24 cellular contexts compared by ENCODE assay signal in genomic region chr16:5906351-5906750, GRCh38.
"Had no signal": no experiment of that assay in that cellular context is flagged by ENCODE, and none has a peak within 500 bp of the region (broad histone marks: within the 10 kb centered on the region; RNA-seq: fewer than 3 reads in every experiment).

No MANE protein-coding gene starts in this region.

- ATAC-seq: mucosa of descending colon; naive thymus-derived CD4-positive, alpha-beta T cell; natural killer cell treated with Interleukin-12 subunit alpha and Interleukin-12 subunit beta and Interleukin-15 and Interleukin-18, amount 100 ng/mL, for 72 hours; pancreas; right cardiac atrium; stimulated activated effector memory CD8-positive, alpha-beta T cell treated with anti-CD3 and anti-CD28 coated beads, Interleukin-12 subunit alpha, Interleukin-12 subunit beta, amount 100 ng/mL, for 72 hours; upper lobe of right lung had no signal

- H3K27me3 Mint-ChIP-seq: memory B cell; naive thymus-derived CD4-positive, alpha-beta T cell; natural killer cell treated with Interleukin-12 subunit alpha and Interleukin-12 subunit beta and Interleukin-15 and Interleukin-18, amount 100 ng/mL, for 72 hours; stimulated activated naive CD8-positive, alpha-beta T cell treated with anti-CD3 and anti-CD28 coated beads, Interleukin-15, Interleukin-2, amounts not matched to agents 100 ng/mL and 50 ng/mL, for 24 hours had no signal

- H3K9me3 ChIP-seq: mucosa of descending colon, pancreas, prostate gland, thoracic aorta, tibial artery, upper lobe of right lung had no signal

- DNase-seq: hippocampal formation; left ventricle myocardium inferior; midbrain; mucosa of descending colon; naive thymus-derived CD4-positive, alpha-beta T cell; pancreas; retina; right cardiac atrium; sigmoid colon; small intestine; spleen; stimulated activated CD4-positive, alpha-beta T cell treated with anti-CD3 and anti-CD28 coated beads, Interleukin-4, amount 100 ng/mL, for 24 hours; stimulated activated naive CD4-positive, alpha-beta T cell; tibial artery; trophoblast cell; upper lobe of right lung had no signal

- H3K4me3 Mint-ChIP-seq: memory B cell; naive thymus-derived CD4-positive, alpha-beta T cell; natural killer cell treated with Interleukin-12 subunit alpha and Interleukin-12 subunit beta and Interleukin-15 and Interleukin-18, amount 100 ng/mL, for 72 hours; stimulated activated effector memory CD8-positive, alpha-beta T cell treated with anti-CD3 and anti-CD28 coated beads, Interleukin-12 subunit alpha, Interleukin-12 subunit beta, amount 100 ng/mL, for 72 hours; stimulated activated naive CD8-positive, alpha-beta T cell treated with anti-CD3 and anti-CD28 coated beads, Interleukin-15, Interleukin-2, amounts not matched to agents 100 ng/mL and 50 ng/mL, for 24 hours had no signal

- FAIRE-seq: pancreas, small intestine had no signal

- H3K9me3 Mint-ChIP-seq: natural killer cell treated with Interleukin-12 subunit alpha and Interleukin-12 subunit beta and Interleukin-15 and Interleukin-18, amount 100 ng/mL, for 72 hours had no signal

- H3K27me3 ChIP-seq: pancreas, sigmoid colon, spleen, suprapubic skin, tibial artery, upper lobe of right lung had no signal

- H3K4me1 Mint-ChIP-seq: memory B cell; naive thymus-derived CD4-positive, alpha-beta T cell; stimulated activated effector memory CD8-positive, alpha-beta T cell treated with anti-CD3 and anti-CD28 coated beads, Interleukin-12 subunit alpha, Interleukin-12 subunit beta, amount 100 ng/mL, for 72 hours had no signal

- H3K4me1 ChIP-seq: left ventricle myocardium inferior, pancreas, prostate gland, sigmoid colon, spleen, suprapubic skin, tibial artery, upper lobe of right lung had no signal

- H3K36me3 ChIP-seq: left ventricle myocardium inferior, pancreas, prostate gland, sigmoid colon, spleen, suprapubic skin, thoracic aorta, tibial artery, upper lobe of right lung had no signal

- H3K4me3 ChIP-seq: left ventricle myocardium inferior, lung, mucosa of descending colon, pancreas, prostate gland, sigmoid colon, spleen, suprapubic skin, thoracic aorta, tibial artery, upper lobe of right lung had no signal

- H3K27ac Mint-ChIP-seq: memory B cell; naive thymus-derived CD4-positive, alpha-beta T cell; natural killer cell treated with Interleukin-12 subunit alpha and Interleukin-12 subunit beta and Interleukin-15 and Interleukin-18, amount 100 ng/mL, for 72 hours; stimulated activated effector memory CD8-positive, alpha-beta T cell treated with anti-CD3 and anti-CD28 coated beads, Interleukin-12 subunit alpha, Interleukin-12 subunit beta, amount 100 ng/mL, for 72 hours; stimulated activated naive CD8-positive, alpha-beta T cell treated with anti-CD3 and anti-CD28 coated beads, Interleukin-15, Interleukin-2, amounts not matched to agents 100 ng/mL and 50 ng/mL, for 24 hours had no signal

- H3K27ac ChIP-seq: left ventricle myocardium inferior, pancreas, prostate gland, sigmoid colon, spleen, suprapubic skin, thoracic aorta, tibial artery, upper lobe of right lung had no signal

- H3K36me3 Mint-ChIP-seq: memory B cell; naive thymus-derived CD4-positive, alpha-beta T cell; natural killer cell treated with Interleukin-12 subunit alpha and Interleukin-12 subunit beta and Interleukin-15 and Interleukin-18, amount 100 ng/mL, for 72 hours; stimulated activated effector memory CD8-positive, alpha-beta T cell treated with anti-CD3 and anti-CD28 coated beads, Interleukin-12 subunit alpha, Interleukin-12 subunit beta, amount 100 ng/mL, for 72 hours had no signal
